Comparison of ENCODE assay signal across 20 cellular contexts in genomic region chr2:111140815-111141214, GRCh38.
"Had no signal": no experiment of that assay in that cellular context is flagged by ENCODE, and none has a peak within 500 bp of the region (broad histone marks: within the 10 kb centered on the region; RNA-seq: fewer than 3 reads in every experiment).

No MANE protein-coding gene starts in this region.

- H3K4me3 ChIP-seq: colonic mucosa, lower lobe of right lung, ovary, right lobe of liver, suprapubic skin had no signal

- H3K9me3 ChIP-seq: colonic mucosa, lower lobe of right lung, ovary, right lobe of liver, suprapubic skin had no signal

- H3K27me3 ChIP-seq: colonic mucosa, ovary, right lobe of liver, suprapubic skin had no signal

- DNase-seq: colonic mucosa; effector CD8-positive, alpha-beta T cell; foreskin melanocyte; hypothalamus; immature natural killer cell; islet precursor cell; kidney glomerular epithelial cell; left ventricle myocardium superior; lower lobe of right lung; natural killer cell; occipital lobe; ovary; right lobe of liver; small intestine; stimulated activated CD4-positive, alpha-beta T cell treated with anti-CD3 and anti-CD28 coated beads, Interleukin-15, amount 100 ng/mL, for 24 hours; stimulated activated CD4-positive, alpha-beta T cell treated with anti-CD3 and anti-CD28 coated beads, Interleukin-4, amount 100 ng/mL, for 1 hour; stimulated activated CD8-positive, alpha-beta memory T cell treated with anti-CD3 and anti-CD28 coated beads, Interleukin-4, amount 100 ng/mL, for 48 hours; stimulated activated naive CD4-positive, alpha-beta T cell; stimulated activated naive CD8-positive, alpha-beta T cell treated with anti-CD3 and anti-CD28 coated beads, Interleukin-15, amount 100 ng/mL, for 72 hours had no signal

- H3K4me1 ChIP-seq: colonic mucosa, lower lobe of right lung had no signal

- H3K36me3 ChIP-seq: colonic mucosa, ovary had no signal

- H3K27ac ChIP-seq: colonic mucosa, lower lobe of right lung, ovary, right lobe of liver, suprapubic skin had no signal

- ATAC-seq: left ventricle myocardium superior; lower lobe of right lung; natural killer cell; right lobe of liver; stimulated activated naive CD8-positive, alpha-beta T cell treated with anti-CD3 and anti-CD28 coated beads, Interleukin-15, amount 100 ng/mL, for 72 hours had no signal
